1 cellular context compared by ENCODE assay signal in the genomic region with DNA sequence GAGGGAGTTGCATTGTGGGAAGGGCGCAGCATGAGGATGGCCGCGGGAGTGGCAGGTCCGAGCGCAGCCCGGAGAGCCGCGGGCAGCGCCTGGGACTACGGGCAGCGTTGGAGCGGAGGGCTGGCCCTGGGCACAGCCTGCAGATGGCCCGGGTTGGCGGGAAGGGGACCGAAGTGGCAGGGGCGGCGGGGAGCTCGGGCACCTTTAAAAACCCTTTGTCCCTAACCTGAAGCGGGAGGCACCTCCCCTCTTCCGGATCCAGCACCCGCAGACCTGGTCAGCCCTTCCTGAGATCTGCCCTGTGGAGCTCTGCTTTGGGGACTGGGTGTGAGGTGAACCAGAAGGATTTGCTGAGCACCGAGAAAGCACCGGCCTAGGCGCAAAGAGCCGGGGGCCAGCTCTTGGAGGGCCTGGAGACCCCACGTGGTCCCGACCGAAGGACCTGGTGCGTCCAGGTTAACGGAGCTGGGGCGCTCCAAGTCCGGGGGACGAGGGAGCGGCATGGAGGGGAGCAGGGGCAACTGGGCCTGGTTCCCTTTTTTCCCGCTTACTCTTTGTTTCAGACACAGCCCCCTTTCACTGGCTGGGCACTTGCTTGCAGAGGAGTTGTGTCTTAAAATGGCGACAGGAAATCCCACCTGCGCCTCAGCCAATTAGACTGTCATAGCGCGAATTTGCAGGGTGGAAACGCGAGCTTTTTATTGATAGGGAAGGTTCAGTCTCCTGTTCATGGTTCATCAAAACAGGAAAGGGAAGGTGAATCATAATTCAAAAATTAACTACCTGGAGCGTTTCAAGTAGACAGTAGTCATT.
TF ChIP-seq lines count a peak whose summit lies in the region.

No MANE protein-coding gene starts in this region.

TF ChIP-seq in GM12878, 131 proteins besides CTCF, POLR2A, EP300 and RAD21 (continued from another document and continues in another):
- TF ChIP-seq, protein P1, sequence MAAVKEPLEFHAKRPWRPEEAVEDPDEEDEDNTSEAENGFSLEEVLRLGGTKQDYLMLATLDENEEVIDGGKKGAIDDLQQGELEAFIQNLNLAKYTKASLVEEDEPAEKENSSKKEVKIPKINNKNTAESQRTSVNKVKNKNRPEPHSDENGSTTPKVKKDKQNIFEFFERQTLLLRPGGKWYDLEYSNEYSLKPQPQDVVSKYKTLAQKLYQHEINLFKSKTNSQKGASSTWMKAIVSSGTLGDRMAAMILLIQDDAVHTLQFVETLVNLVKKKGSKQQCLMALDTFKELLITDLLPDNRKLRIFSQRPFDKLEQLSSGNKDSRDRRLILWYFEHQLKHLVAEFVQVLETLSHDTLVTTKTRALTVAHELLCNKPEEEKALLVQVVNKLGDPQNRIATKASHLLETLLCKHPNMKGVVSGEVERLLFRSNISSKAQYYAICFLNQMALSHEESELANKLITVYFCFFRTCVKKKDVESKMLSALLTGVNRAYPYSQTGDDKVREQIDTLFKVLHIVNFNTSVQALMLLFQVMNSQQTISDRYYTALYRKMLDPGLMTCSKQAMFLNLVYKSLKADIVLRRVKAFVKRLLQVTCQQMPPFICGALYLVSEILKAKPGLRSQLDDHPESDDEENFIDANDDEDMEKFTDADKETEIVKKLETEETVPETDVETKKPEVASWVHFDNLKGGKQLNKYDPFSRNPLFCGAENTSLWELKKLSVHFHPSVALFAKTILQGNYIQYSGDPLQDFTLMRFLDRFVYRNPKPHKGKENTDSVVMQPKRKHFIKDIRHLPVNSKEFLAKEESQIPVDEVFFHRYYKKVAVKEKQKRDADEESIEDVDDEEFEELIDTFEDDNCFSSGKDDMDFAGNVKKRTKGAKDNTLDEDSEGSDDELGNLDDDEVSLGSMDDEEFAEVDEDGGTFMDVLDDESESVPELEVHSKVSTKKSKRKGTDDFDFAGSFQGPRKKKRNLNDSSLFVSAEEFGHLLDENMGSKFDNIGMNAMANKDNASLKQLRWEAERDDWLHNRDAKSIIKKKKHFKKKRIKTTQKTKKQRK (IDR thresholded peaks at IDR 0.05; ENCODE audit: low read depth, low read length) = no peak
- TF ChIP-seq, protein P2, sequence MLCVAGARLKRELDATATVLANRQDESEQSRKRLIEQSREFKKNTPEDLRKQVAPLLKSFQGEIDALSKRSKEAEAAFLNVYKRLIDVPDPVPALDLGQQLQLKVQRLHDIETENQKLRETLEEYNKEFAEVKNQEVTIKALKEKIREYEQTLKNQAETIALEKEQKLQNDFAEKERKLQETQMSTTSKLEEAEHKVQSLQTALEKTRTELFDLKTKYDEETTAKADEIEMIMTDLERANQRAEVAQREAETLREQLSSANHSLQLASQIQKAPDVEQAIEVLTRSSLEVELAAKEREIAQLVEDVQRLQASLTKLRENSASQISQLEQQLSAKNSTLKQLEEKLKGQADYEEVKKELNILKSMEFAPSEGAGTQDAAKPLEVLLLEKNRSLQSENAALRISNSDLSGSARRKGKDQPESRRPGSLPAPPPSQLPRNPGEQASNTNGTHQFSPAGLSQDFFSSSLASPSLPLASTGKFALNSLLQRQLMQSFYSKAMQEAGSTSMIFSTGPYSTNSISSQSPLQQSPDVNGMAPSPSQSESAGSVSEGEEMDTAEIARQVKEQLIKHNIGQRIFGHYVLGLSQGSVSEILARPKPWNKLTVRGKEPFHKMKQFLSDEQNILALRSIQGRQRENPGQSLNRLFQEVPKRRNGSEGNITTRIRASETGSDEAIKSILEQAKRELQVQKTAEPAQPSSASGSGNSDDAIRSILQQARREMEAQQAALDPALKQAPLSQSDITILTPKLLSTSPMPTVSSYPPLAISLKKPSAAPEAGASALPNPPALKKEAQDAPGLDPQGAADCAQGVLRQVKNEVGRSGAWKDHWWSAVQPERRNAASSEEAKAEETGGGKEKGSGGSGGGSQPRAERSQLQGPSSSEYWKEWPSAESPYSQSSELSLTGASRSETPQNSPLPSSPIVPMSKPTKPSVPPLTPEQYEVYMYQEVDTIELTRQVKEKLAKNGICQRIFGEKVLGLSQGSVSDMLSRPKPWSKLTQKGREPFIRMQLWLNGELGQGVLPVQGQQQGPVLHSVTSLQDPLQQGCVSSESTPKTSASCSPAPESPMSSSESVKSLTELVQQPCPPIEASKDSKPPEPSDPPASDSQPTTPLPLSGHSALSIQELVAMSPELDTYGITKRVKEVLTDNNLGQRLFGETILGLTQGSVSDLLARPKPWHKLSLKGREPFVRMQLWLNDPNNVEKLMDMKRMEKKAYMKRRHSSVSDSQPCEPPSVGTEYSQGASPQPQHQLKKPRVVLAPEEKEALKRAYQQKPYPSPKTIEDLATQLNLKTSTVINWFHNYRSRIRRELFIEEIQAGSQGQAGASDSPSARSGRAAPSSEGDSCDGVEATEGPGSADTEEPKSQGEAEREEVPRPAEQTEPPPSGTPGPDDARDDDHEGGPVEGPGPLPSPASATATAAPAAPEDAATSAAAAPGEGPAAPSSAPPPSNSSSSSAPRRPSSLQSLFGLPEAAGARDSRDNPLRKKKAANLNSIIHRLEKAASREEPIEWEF (IDR thresholded peaks at IDR 0.05; ENCODE audit: insufficient replicate concordance, low read depth, low read length) = no peak
- TF ChIP-seq SUPT20H (IDR thresholded peaks at IDR 0.05; ENCODE audit: borderline replicate concordance, control insufficient read depth, low read depth, low read length) = no peak
- TF ChIP-seq, protein P3, sequence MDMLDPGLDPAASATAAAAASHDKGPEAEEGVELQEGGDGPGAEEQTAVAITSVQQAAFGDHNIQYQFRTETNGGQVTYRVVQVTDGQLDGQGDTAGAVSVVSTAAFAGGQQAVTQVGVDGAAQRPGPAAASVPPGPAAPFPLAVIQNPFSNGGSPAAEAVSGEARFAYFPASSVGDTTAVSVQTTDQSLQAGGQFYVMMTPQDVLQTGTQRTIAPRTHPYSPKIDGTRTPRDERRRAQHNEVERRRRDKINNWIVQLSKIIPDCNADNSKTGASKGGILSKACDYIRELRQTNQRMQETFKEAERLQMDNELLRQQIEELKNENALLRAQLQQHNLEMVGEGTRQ (IDR thresholded peaks at IDR 0.05; ENCODE audit: borderline replicate concordance, low read depth, low read length) = no peak
- TF ChIP-seq EED (IDR thresholded peaks at IDR 0.05; ENCODE audit: low read depth) = peak; percentile 36; the same call in 1 of the 2 replicates
- no peak for TF ChIP-seq KDM1A (IDR thresholded peaks at IDR 0.05; ENCODE audit: borderline replicate concordance)
- TF ChIP-seq, protein P4, sequence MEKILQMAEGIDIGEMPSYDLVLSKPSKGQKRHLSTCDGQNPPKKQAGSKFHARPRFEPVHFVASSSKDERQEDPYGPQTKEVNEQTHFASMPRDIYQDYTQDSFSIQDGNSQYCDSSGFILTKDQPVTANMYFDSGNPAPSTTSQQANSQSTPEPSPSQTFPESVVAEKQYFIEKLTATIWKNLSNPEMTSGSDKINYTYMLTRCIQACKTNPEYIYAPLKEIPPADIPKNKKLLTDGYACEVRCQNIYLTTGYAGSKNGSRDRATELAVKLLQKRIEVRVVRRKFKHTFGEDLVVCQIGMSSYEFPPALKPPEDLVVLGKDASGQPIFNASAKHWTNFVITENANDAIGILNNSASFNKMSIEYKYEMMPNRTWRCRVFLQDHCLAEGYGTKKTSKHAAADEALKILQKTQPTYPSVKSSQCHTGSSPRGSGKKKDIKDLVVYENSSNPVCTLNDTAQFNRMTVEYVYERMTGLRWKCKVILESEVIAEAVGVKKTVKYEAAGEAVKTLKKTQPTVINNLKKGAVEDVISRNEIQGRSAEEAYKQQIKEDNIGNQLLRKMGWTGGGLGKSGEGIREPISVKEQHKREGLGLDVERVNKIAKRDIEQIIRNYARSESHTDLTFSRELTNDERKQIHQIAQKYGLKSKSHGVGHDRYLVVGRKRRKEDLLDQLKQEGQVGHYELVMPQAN (conservative IDR thresholded peaks at IDR 0.05) = peak; percentile 37; the same call in 1 of the 2 replicates
- TF ChIP-seq MYB (IDR thresholded peaks at IDR 0.05; ENCODE audit: borderline replicate concordance, low read depth, low read length) = no peak
- TF ChIP-seq NFIC (IDR thresholded peaks at IDR 0.05; ENCODE audit: low read depth, low read length) = no peak
- no peak for TF ChIP-seq EGR1 (IDR thresholded peaks at IDR 0.05; ENCODE audit: borderline replicate concordance in 1 of 2, low read depth in 2 of 2, low read length in 2 of 2)
- TF ChIP-seq, protein P5, sequence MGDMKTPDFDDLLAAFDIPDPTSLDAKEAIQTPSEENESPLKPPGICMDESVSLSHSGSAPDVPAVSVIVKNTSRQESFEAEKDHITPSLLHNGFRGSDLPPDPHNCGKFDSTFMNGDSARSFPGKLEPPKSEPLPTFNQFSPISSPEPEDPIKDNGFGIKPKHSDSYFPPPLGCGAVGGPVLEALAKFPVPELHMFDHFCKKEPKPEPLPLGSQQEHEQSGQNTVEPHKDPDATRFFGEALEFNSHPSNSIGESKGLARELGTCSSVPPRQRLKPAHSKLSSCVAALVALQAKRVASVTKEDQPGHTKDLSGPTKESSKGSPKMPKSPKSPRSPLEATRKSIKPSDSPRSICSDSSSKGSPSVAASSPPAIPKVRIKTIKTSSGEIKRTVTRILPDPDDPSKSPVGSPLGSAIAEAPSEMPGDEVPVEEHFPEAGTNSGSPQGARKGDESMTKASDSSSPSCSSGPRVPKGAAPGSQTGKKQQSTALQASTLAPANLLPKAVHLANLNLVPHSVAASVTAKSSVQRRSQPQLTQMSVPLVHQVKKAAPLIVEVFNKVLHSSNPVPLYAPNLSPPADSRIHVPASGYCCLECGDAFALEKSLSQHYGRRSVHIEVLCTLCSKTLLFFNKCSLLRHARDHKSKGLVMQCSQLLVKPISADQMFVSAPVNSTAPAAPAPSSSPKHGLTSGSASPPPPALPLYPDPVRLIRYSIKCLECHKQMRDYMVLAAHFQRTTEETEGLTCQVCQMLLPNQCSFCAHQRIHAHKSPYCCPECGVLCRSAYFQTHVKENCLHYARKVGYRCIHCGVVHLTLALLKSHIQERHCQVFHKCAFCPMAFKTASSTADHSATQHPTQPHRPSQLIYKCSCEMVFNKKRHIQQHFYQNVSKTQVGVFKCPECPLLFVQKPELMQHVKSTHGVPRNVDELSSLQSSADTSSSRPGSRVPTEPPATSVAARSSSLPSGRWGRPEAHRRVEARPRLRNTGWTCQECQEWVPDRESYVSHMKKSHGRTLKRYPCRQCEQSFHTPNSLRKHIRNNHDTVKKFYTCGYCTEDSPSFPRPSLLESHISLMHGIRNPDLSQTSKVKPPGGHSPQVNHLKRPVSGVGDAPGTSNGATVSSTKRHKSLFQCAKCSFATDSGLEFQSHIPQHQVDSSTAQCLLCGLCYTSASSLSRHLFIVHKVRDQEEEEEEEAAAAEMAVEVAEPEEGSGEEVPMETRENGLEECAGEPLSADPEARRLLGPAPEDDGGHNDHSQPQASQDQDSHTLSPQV (IDR thresholded peaks at IDR 0.05) = no peak
- TF ChIP-seq, protein P6, sequence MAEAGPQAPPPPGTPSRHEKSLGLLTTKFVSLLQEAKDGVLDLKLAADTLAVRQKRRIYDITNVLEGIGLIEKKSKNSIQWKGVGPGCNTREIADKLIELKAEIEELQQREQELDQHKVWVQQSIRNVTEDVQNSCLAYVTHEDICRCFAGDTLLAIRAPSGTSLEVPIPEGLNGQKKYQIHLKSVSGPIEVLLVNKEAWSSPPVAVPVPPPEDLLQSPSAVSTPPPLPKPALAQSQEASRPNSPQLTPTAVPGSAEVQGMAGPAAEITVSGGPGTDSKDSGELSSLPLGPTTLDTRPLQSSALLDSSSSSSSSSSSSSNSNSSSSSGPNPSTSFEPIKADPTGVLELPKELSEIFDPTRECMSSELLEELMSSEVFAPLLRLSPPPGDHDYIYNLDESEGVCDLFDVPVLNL (IDR thresholded peaks at IDR 0.05; ENCODE audit: low read depth, low read length) = 0 out of 2 replicates have a peak, but pooled peaks have one; percentile 65
- TF ChIP-seq ZNF24 (IDR thresholded peaks at IDR 0.05) = no peak
- TF ChIP-seq, protein P7, sequence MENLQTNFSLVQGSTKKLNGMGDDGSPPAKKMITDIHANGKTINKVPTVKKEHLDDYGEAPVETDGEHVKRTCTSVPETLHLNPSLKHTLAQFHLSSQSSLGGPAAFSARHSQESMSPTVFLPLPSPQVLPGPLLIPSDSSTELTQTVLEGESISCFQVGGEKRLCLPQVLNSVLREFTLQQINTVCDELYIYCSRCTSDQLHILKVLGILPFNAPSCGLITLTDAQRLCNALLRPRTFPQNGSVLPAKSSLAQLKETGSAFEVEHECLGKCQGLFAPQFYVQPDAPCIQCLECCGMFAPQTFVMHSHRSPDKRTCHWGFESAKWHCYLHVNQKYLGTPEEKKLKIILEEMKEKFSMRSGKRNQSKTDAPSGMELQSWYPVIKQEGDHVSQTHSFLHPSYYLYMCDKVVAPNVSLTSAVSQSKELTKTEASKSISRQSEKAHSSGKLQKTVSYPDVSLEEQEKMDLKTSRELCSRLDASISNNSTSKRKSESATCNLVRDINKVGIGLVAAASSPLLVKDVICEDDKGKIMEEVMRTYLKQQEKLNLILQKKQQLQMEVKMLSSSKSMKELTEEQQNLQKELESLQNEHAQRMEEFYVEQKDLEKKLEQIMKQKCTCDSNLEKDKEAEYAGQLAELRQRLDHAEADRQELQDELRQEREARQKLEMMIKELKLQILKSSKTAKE (IDR thresholded peaks at IDR 0.05; ENCODE audit: low read depth, poor library complexity, severe bottlenecking) = no peak
- peak; percentile 75; the same call in 2 of the 3 replicates for TF ChIP-seq POU2F2 (IDR thresholded peaks at IDR 0.05; ENCODE audit: borderline replicate concordance, low read depth, low read length)
- no peak for TF ChIP-seq SMC3 (IDR thresholded peaks at IDR 0.05; ENCODE audit: borderline replicate concordance, low read length)
- TF ChIP-seq CREM (IDR thresholded peaks at IDR 0.05; ENCODE audit: low read depth) = no peak
- TF ChIP-seq, protein P8, sequence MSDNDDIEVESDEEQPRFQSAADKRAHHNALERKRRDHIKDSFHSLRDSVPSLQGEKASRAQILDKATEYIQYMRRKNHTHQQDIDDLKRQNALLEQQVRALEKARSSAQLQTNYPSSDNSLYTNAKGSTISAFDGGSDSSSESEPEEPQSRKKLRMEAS (IDR thresholded peaks at IDR 0.05; ENCODE audit: low read depth, low read length) = no peak
- TF ChIP-seq IKZF2 (IDR thresholded peaks at IDR 0.05) = 0 out of 4 replicates have a peak, but pooled peaks of 1 of the 2 experiments have one; percentile 10
- TF ChIP-seq, protein P9, sequence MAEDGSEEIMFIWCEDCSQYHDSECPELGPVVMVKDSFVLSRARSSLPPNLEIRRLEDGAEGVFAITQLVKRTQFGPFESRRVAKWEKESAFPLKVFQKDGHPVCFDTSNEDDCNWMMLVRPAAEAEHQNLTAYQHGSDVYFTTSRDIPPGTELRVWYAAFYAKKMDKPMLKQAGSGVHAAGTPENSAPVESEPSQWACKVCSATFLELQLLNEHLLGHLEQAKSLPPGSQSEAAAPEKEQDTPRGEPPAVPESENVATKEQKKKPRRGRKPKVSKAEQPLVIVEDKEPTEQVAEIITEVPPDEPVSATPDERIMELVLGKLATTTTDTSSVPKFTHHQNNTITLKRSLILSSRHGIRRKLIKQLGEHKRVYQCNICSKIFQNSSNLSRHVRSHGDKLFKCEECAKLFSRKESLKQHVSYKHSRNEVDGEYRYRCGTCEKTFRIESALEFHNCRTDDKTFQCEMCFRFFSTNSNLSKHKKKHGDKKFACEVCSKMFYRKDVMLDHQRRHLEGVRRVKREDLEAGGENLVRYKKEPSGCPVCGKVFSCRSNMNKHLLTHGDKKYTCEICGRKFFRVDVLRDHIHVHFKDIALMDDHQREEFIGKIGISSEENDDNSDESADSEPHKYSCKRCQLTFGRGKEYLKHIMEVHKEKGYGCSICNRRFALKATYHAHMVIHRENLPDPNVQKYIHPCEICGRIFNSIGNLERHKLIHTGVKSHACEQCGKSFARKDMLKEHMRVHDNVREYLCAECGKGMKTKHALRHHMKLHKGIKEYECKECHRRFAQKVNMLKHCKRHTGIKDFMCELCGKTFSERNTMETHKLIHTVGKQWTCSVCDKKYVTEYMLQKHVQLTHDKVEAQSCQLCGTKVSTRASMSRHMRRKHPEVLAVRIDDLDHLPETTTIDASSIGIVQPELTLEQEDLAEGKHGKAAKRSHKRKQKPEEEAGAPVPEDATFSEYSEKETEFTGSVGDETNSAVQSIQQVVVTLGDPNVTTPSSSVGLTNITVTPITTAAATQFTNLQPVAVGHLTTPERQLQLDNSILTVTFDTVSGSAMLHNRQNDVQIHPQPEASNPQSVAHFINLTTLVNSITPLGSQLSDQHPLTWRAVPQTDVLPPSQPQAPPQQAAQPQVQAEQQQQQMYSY (CRISPR knock-in tag; IDR thresholded peaks at IDR 0.05) = no peak
- no peak for TF ChIP-seq SIX5 (IDR thresholded peaks at IDR 0.05; ENCODE audit: low read depth, low read length, severe bottlenecking)
- no peak for TF ChIP-seq YBX1 (IDR thresholded peaks at IDR 0.05)
